ENCODE assay signal across 10 cellular contexts in genomic region chr4:169582203-169582602, GRCh38. TPM values are rescaled to one million over a fixed set of nuclear protein-coding genes. Genes with fewer than 3 reads are reported as not detected.
A peak's percentile ranks its signal among the peaks of the same experiment; 100 is the strongest.
DNase-seq lines count a peak whose midpoint lies in the region; ATAC-seq, FAIRE-seq and TF ChIP-seq lines count a peak whose summit lies in the region.
"Had no signal": no experiment of that assay in that cellular context is flagged by ENCODE, and none has a peak within 500 bp of the region (broad histone marks: within the 10 kb centered on the region; RNA-seq: fewer than 3 reads in every experiment).

No MANE protein-coding gene starts in this region.

- H3K27me3 Mint-ChIP-seq in activated CD8-positive, alpha-beta T cell treated with anti-CD3 and anti-CD28 coated beads, Interleukin-2, amount 10 ng/mL, durations not matched to agents 7 days and 5 days (ENCODE audit: low read depth) = no peaks in the 10 kb centered on the region

- no peak for FAIRE-seq in H54 (lab: Jason Lieb, UNC)
- FAIRE-seq: TTC549 had no signal

- no peaks in the 10 kb centered on the region for H3K9me3 Mint-ChIP-seq in activated CD8-positive, alpha-beta T cell treated with anti-CD3 and anti-CD28 coated beads, Interleukin-2, amount 10 ng/mL, durations not matched to agents 7 days and 5 days (ENCODE audit: insufficient read depth)

- peaks cover 7% of the 10 kb centered on the region for H3K4me1 Mint-ChIP-seq in activated CD8-positive, alpha-beta T cell treated with anti-CD3 and anti-CD28 coated beads, Interleukin-2, amount 10 ng/mL, durations not matched to agents 7 days and 5 days (ENCODE audit: low read depth)

- CTCF ChIA-PET in activated CD8-positive, alpha-beta T cell treated with anti-CD3 and anti-CD28 coated beads, Interleukin-2, amount 10 ng/mL, durations not matched to agents 7 days and 5 days (lab: Charles Lee) = no interaction called here

- H3K36me3 Mint-ChIP-seq in activated CD8-positive, alpha-beta T cell treated with anti-CD3 and anti-CD28 coated beads, Interleukin-2, amount 10 ng/mL, durations not matched to agents 7 days and 5 days (ENCODE audit: low read depth) = peaks cover 17% of the 10 kb centered on the region

- no peak for DNase-seq in middle frontal gyrus (ENCODE audit: extremely low spot score, low spot score)
- DNase-seq in omental fat pad (ENCODE audit: low spot score) = no peak
- DNase-seq in activated CD8-positive, alpha-beta T cell treated with anti-CD3 and anti-CD28 coated beads, Interleukin-2, amount 10 ng/mL, durations not matched to agents 7 days and 5 days = no peak
- DNase-seq in H54 (ENCODE audit: insufficient read length, low spot score) = no peak
- DNase-seq: activated T-cell treated with anti-CD3 and anti-CD28 coated beads for 4 hours had no signal

- H3K27ac Mint-ChIP-seq in activated CD8-positive, alpha-beta T cell treated with anti-CD3 and anti-CD28 coated beads, Interleukin-2, amount 10 ng/mL, durations not matched to agents 7 days and 5 days = no peak overlapping the region

- POLR2A ChIA-PET in activated CD8-positive, alpha-beta T cell treated with anti-CD3 and anti-CD28 coated beads, Interleukin-2, amount 10 ng/mL, durations not matched to agents 7 days and 5 days (lab: Charles Lee) = no interaction called here

- ATAC-seq in GM19351 (IDR thresholded peaks at IDR 0.05; ENCODE audit: unreplicated experiment) = peak; percentile 94
- peak; percentile 91 for ATAC-seq in HG02759 (IDR thresholded peaks at IDR 0.05; ENCODE audit: unreplicated experiment)
- ATAC-seq in HG03520 (IDR thresholded peaks at IDR 0.05; ENCODE audit: unreplicated experiment) = peak; percentile 93
- ATAC-seq in omental fat pad (ENCODE audit: low FRiP score) = no peak
- ATAC-seq in activated CD8-positive, alpha-beta T cell treated with anti-CD3 and anti-CD28 coated beads, Interleukin-2, amount 10 ng/mL, durations not matched to agents 7 days and 5 days = no peak

- TF ChIP-seq POLR2A in H54 (IDR thresholded peaks at IDR 0.05; ENCODE audit: low read depth, low read length) = no peak

- no peak overlapping the region for H3K4me3 Mint-ChIP-seq in activated CD8-positive, alpha-beta T cell treated with anti-CD3 and anti-CD28 coated beads, Interleukin-2, amount 10 ng/mL, durations not matched to agents 7 days and 5 days

- TF ChIP-seq CTCF in GM12874 (IDR thresholded peaks at IDR 0.05; ENCODE audit: insufficient read depth, low read depth, low read length) (0 out of 2 replicates have a peak, but pooled peaks have one; percentile 7), omental fat pad (IDR thresholded peaks at IDR 0.05) (no peak)

RNA-seq across cellular contexts. Expression of gene NEK1, which starts 30.2 kb away (rescaled TPM):
- total RNA-seq in omental fat pad = 10 to 100 TPM in 2 of 4 donors, 1 to 10 TPM in 2; 7.0 to 13.4 (median 9.8) TPM
- total RNA-seq in activated CD8-positive, alpha-beta T cell treated with anti-CD3 and anti-CD28 coated beads, Interleukin-2, amount 10 ng/mL, durations not matched to agents 7 days and 5 days = 10 to 100 TPM; 15.7 to 16.7 TPM

RNA-seq across cellular contexts. Expression of gene CLCN3, which starts 38.2 kb away (rescaled TPM):
- 10 to 100 TPM; 18.3 to 30.6 (median 30.1) TPM for total RNA-seq in omental fat pad
- 10 to 100 TPM; 23.4 to 25.2 TPM for total RNA-seq in activated CD8-positive, alpha-beta T cell treated with anti-CD3 and anti-CD28 coated beads, Interleukin-2, amount 10 ng/mL, durations not matched to agents 7 days and 5 days

Comparison
In these comparisons a context has a peak if more than half of its experiments do, and no peak if none do; other contexts are left out.
1. ATAC-seq: peak in GM19351 (single experiment), HG02759 (single experiment) and HG03520 (single experiment); none in omental fat pad (single experiment) and activated CD8-positive, alpha-beta T cell treated with anti-CD3 and anti-CD28 coated beads, Interleukin-2, amount 10 ng/mL, durations not matched to agents 7 days and 5 days (single experiment).